Comparison of ENCODE assay signal across 23 cellular contexts in the genomic region with DNA sequence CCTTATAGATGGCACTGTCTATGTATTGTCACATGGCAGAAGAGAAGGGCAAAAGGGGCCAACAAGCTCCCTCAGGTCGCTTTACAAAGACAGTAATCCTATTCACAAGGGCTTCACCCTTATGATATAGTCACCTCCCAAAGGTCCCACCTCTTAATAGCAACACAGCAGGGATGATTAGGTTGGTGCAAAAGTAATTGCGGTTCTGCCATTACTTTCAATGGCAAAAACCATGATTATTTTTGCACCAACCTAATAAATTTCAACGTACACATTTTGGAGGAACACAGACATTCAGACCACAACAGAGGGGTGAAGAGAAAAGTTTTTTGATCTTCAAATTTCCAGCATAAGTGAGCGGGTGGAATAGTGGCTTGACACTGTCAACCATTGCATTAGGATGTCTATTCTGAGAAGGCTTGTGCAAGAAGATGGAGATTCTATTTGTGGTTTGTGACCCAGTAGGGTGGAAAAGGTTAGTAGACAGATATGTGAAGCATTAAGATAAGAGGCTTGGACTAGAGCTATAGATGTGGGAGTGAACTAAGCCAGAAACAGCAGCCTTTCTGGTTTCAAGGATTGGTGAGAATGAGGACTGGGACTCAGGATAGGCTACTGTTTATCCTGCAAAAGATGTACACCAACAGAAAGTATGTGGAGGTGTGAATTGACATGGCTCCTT.
"Had no signal": no experiment of that assay in that cellular context is flagged by ENCODE, and none has a peak within 500 bp of the region (broad histone marks: within the 10 kb centered on the region; RNA-seq: fewer than 3 reads in every experiment).

No MANE protein-coding gene starts in this region.

- H3K36me3 ChIP-seq: left lung, neural progenitor cell, tibial artery had no signal

- DNase-seq: activated CD4-positive, alpha-beta memory T cell treated with anti-CD3 and anti-CD28 coated beads for 36 hours; activated CD4-positive, alpha-beta T cell treated with anti-CD3 and anti-CD28 coated beads for 48 hours; activated effector memory CD4-positive, alpha-beta T cell treated with anti-CD3 and anti-CD28 coated beads, Interleukin-2, amount 50 U/mL, for 16 hours; activated naive CD4-positive, alpha-beta T cell treated with anti-CD3 and anti-CD28 coated beads, Interleukin-2, amount 10 ng/mL, durations not matched to agents 7 days and 5 days; activated T-cell treated with anti-CD3 and anti-CD28 coated beads, Interleukin-2, amount 50 U/mL, for 48 hours; aorta; caudate nucleus; dermis blood vessel endothelial cell; effector CD8-positive, alpha-beta T cell; foreskin melanocyte; immature natural killer cell; left lung; mammary epithelial cell; naive thymus-derived CD8-positive, alpha-beta T cell; stimulated activated CD4-positive, alpha-beta T cell treated with anti-CD3 and anti-CD28 coated beads, Interleukin-4, amount 100 ng/mL, for 1 hour; stimulated activated naive CD4-positive, alpha-beta T cell treated with Interleukin-2 at 50 U/mL for 16 hours; T-cell; tibial artery had no signal

- H3K9me3 ChIP-seq: left lung, tibial artery had no signal

- H3K4me1 Mint-ChIP-seq: immature natural killer cell had no signal

- H3K27me3 ChIP-seq: hepatocyte, left lung, neural progenitor cell, tibial artery had no signal

- H3K27me3 Mint-ChIP-seq: activated CD4-positive, alpha-beta memory T cell treated with anti-CD3 and anti-CD28 coated beads for 36 hours; activated naive CD4-positive, alpha-beta T cell treated with anti-CD3 and anti-CD28 coated beads, Interleukin-2, amount 10 ng/mL, durations not matched to agents 7 days and 5 days; brain; T-cell had no signal

- ATAC-seq: left lung; naive thymus-derived CD8-positive, alpha-beta T cell; T-cell had no signal

- H3K27ac Mint-ChIP-seq: activated CD4-positive, alpha-beta memory T cell treated with anti-CD3 and anti-CD28 coated beads for 36 hours; activated naive CD4-positive, alpha-beta T cell treated with anti-CD3 and anti-CD28 coated beads, Interleukin-2, amount 10 ng/mL, durations not matched to agents 7 days and 5 days; immature natural killer cell; mesothelial cell of epicardium; neural progenitor cell; T-cell; T-helper 2 cell treated with Interferon-gamma antibody and Interleukin-4, amounts not matched to agents 5 μg/mL and 100 μg/mL, for 36 hours had no signal

- H3K27ac ChIP-seq: hepatocyte, left lung, neural progenitor cell, tibial artery had no signal

- H3K4me3 ChIP-seq: hepatocyte, left lung, neural progenitor cell, tibial artery had no signal

- H3K9ac ChIP-seq: neural progenitor cell had no signal

- H3K36me3 Mint-ChIP-seq: activated CD4-positive, alpha-beta memory T cell treated with anti-CD3 and anti-CD28 coated beads for 36 hours; activated naive CD4-positive, alpha-beta T cell treated with anti-CD3 and anti-CD28 coated beads, Interleukin-2, amount 10 ng/mL, durations not matched to agents 7 days and 5 days; brain; mesothelial cell of epicardium; naive thymus-derived CD8-positive, alpha-beta T cell; neural progenitor cell; T-cell had no signal

- H3K4me1 ChIP-seq: left lung, tibial artery had no signal

- H3K9me3 Mint-ChIP-seq: activated CD4-positive, alpha-beta memory T cell treated with anti-CD3 and anti-CD28 coated beads for 36 hours; activated naive CD4-positive, alpha-beta T cell treated with anti-CD3 and anti-CD28 coated beads, Interleukin-2, amount 10 ng/mL, durations not matched to agents 7 days and 5 days; brain; immature natural killer cell; mesothelial cell of epicardium; naive thymus-derived CD8-positive, alpha-beta T cell; neural progenitor cell; T-cell; T-helper 2 cell treated with Interferon-gamma antibody and Interleukin-4, amounts not matched to agents 5 μg/mL and 100 μg/mL, for 36 hours had no signal

- H3K4me3 Mint-ChIP-seq: activated CD4-positive, alpha-beta memory T cell treated with anti-CD3 and anti-CD28 coated beads for 36 hours; activated naive CD4-positive, alpha-beta T cell treated with anti-CD3 and anti-CD28 coated beads, Interleukin-2, amount 10 ng/mL, durations not matched to agents 7 days and 5 days; brain; immature natural killer cell; mesothelial cell of epicardium; naive thymus-derived CD8-positive, alpha-beta T cell; neural progenitor cell; T-cell; T-helper 2 cell treated with Interferon-gamma antibody and Interleukin-4, amounts not matched to agents 5 μg/mL and 100 μg/mL, for 36 hours had no signal
